In the genomic region with DNA sequence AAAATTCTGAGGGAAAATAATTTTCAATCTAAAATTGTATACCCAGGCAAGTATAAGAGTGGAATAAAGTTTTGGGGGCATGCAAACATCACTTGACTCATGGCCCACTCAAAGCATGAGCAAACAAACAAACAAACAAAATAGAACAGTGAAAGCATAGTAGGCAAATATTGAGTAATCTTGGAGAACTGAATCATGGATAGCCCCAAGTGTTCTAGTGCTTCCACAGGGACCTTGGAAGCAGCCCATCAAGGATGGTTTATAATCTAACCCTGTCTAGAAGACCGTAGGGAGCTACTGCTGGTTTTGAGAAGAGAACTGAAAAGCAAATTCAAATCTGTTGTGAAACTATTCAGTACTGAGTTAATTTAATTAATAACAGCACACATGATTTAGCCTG, we compare ENCODE assay signal across 28 cellular contexts.
"Had no signal": no experiment of that assay in that cellular context is flagged by ENCODE, and none has a peak within 500 bp of the region (broad histone marks: within the 10 kb centered on the region; RNA-seq: fewer than 3 reads in every experiment).

No MANE protein-coding gene starts in this region.

- H3K4me1 ChIP-seq: ascending aorta, colonic mucosa, gastroesophageal sphincter, heart right ventricle had no signal

- H3K9me3 ChIP-seq: ascending aorta, colonic mucosa, gastroesophageal sphincter, heart right ventricle had no signal

- H3K27me3 ChIP-seq: ascending aorta, brain microvascular endothelial cell, colonic mucosa, gastroesophageal sphincter, heart right ventricle had no signal

- ATAC-seq: activated CD4-positive, alpha-beta T cell treated with anti-CD3 and anti-CD28 coated beads for 36 hours; activated naive CD4-positive, alpha-beta T cell treated with anti-CD3 and anti-CD28 coated beads, Interleukin-2, amount 50 U/mL, for 72 hours; activated T-cell treated with anti-CD3 and anti-CD28 coated beads, Interleukin-2, amount 50 U/mL, for 72 hours; esophagus mucosa; gastroesophageal sphincter; heart right ventricle; T-cell had no signal

- H3K27ac ChIP-seq: ascending aorta, brain microvascular endothelial cell, colonic mucosa, gastroesophageal sphincter, heart right ventricle had no signal

- DNase-seq: activated CD4-positive, alpha-beta memory T cell treated with anti-CD3 and anti-CD28 coated beads, Interleukin-2, amount 10 ng/mL, durations not matched to agents 7 days and 5 days; activated CD4-positive, alpha-beta T cell treated with anti-CD3 and anti-CD28 coated beads for 36 hours; activated CD4-positive, alpha-beta T cell treated with anti-CD3 and anti-CD28 coated beads, Interleukin-2, amount 10 ng/mL, durations not matched to agents 7 days and 5 days; activated CD4-positive, alpha-beta T cell treated with anti-CD3 and anti-CD28 coated beads, Interleukin-2, amount 50 U/mL, for 4 hours; activated CD4-positive, CD25-positive, alpha-beta regulatory T cell; activated CD4-positive, CD25-positive, alpha-beta regulatory T cell treated with anti-CD3 and anti-CD28 coated beads, Interleukin-2, amount 50 U/mL, for 72 hours; activated CD8-positive, alpha-beta memory T cell treated with anti-CD3 and anti-CD28 coated beads, Interleukin-2, amount 50 U/mL, for 48 hours; activated gamma-delta T cell; activated naive CD4-positive, alpha-beta T cell; activated naive CD4-positive, alpha-beta T cell treated with anti-CD3 and anti-CD28 coated beads, Interleukin-2, amount 10 ng/mL, durations not matched to agents 7 days and 5 days; activated naive CD8-positive, alpha-beta T cell treated with anti-CD3 and anti-CD28 coated beads, Interleukin-2, amount 10 ng/mL, durations not matched to agents 7 days and 5 days; activated T-cell treated with anti-CD3 and anti-CD28 coated beads for 4 hours; activated T-cell treated with anti-CD3 and anti-CD28 coated beads, Interleukin-2, amount 50 U/mL, for 24 hours; activated T-cell treated with anti-CD3 and anti-CD28 coated beads, Interleukin-2, amount 50 U/mL, for 72 hours; brain microvascular endothelial cell; caudate nucleus; cerebellar nuclear complex; colonic mucosa; effector CD8-positive, alpha-beta T cell; foreskin melanocyte; heart right ventricle; SW 1271; T-cell; T-helper 9 cell had no signal

- H3K4me3 ChIP-seq: ascending aorta, colonic mucosa, gastroesophageal sphincter, heart right ventricle had no signal
